In the genomic region with DNA sequence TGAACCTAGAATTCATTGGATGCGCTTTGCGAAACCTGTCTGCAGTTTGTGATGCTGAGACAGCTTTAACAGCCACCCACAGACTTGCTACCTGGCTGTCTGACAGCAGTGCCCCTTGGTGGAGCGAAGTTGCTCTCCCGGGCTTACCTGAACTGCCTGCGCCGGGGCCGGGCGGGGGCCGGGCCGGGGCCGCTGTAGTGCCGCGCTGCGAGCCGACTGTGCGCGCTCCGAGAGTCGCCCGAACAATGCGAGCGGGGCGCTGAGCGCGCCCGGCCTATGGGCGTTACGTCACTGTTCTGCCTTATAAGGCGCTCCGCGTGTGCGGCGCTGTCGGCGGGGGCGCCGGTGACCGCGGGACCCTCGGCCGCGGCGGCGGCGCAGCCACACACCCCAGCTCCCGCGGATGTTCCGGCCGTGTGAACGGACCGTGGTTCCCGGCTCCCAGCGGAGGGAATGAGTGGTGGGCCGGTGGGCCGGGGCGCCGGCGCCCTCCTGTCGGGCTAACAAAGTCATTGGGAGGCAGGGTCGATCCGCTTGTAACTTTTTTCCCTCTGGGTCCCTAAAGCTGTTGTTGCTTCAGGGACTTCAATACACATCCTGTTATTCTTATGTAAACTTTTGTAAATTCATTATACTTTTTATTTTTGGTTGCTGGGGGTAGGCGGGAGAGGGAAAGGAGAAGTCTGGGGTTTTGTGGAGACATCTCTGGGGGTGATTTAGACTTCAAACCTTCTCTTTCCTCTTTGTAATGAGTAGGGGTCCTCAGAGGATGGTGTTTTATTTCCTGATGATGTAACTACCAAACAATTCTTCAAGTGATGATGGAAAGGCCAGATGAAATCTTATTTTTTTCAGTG, we compare ENCODE assay signal across 8 cellular contexts.
DNase-seq lines count a peak whose midpoint lies in the region; ATAC-seq lines count a peak whose summit lies in the region.

No MANE protein-coding gene starts in this region.

- ATAC-seq in GM18511 (IDR thresholded peaks at IDR 0.05; ENCODE audit: unreplicated experiment) (peak; percentile 88), HG02885 (IDR thresholded peaks at IDR 0.05; ENCODE audit: poor library complexity, unreplicated experiment) (peak; percentile 83)

- peak; percentile 56 for DNase-seq in NCI-H226
- DNase-seq in activated CD8-positive, alpha-beta memory T cell treated with anti-CD3 and anti-CD28 coated beads for 1 hour (ENCODE audit: extremely low read depth in 1 of 2, low read depth in 1 of 2): peak; percentile 27 to 49
- DNase-seq in effector CD8-positive, alpha-beta T cell (lab: John Stamatoyannopoulos, UW): peak; percentile 51
- DNase-seq in medulla oblongata (ENCODE audit: extremely low spot score): peak; percentile 84
- DNase-seq in stimulated activated CD4-positive, alpha-beta T cell treated with anti-CD3 and anti-CD28 coated beads, TNF-alpha, amount 100 ng/mL, for 4 hours (ENCODE audit: low read depth in 3 of 3): peak; percentile 42 to 60 (median 49)
- no peak for DNase-seq in NCI-H2196 treated with DMSO at 0.1 percent for 48 hours (lab: John Stamatoyannopoulos, UW; ENCODE audit: unreplicated experiment)
